ENCODE assay signal across 17 cellular contexts in genomic region chr3:76824658-76825310, GRCh38.
DNase-seq lines count a peak whose midpoint lies in the region; ATAC-seq and TF ChIP-seq lines count a peak whose summit lies in the region.
"Had no signal": no experiment of that assay in that cellular context is flagged by ENCODE, and none has a peak within 500 bp of the region (broad histone marks: within the 10 kb centered on the region; RNA-seq: fewer than 3 reads in every experiment).

No MANE protein-coding gene starts in this region.

- ATAC-seq in gastroesophageal sphincter = no peak
- no peak for ATAC-seq in HG02571 (IDR thresholded peaks at IDR 0.05; ENCODE audit: unreplicated experiment)
- ATAC-seq in stimulated activated naive B cell treated with anti-CD40 and anti-IgM and Interleukin-4, amounts not matched to agents 10 μg/mL and 1 μg/mL and 100 μg/mL, for 72 hours (replicated peaks) = no peak

- H3K36me3 Mint-ChIP-seq in stimulated activated naive B cell treated with anti-CD40 and anti-IgM and Interleukin-4, amounts not matched to agents 10 μg/mL and 1 μg/mL and 100 μg/mL, for 72 hours = no peaks in the 10 kb centered on the region

- H3K27me3 ChIP-seq in gastroesophageal sphincter (no peaks in the 10 kb centered on the region), tibial artery (no peaks in the 10 kb centered on the region)

- DNase-seq in Caki2 (ENCODE audit: low read depth) (peak; percentile 60), LNCaP clone FGC (ENCODE audit: low read depth) (peak; percentile 59), SHP77 treated with DMSO at 0.1 percent for 48 hours (lab: John Stamatoyannopoulos, UW) (peak; percentile 55), kidney tubule cell (ENCODE audit: low spot score) (peak; percentile 75), tibial artery (no peak)
- DNase-seq in stimulated activated naive B cell treated with anti-CD40 and anti-IgM and Interleukin-4, amounts not matched to agents 10 μg/mL and 1 μg/mL and 100 μg/mL, for 72 hours = no peak
- DNase-seq: H9; KG1; NCI-H1048; NCI-H1436 treated with DMSO at 0.1 percent for 48 hours; NCI-H2081 treated with DMSO at 0.1 percent for 48 hours; NCI-H510A; NK-92 treated with Interleukin-12 subunit alpha and Interleukin-12 subunit beta, amount 100 ng/mL, for 24 hours; OCI-M1 had no signal

- H3K27me3 Mint-ChIP-seq in stimulated activated naive B cell treated with anti-CD40 and anti-IgM and Interleukin-4, amounts not matched to agents 10 μg/mL and 1 μg/mL and 100 μg/mL, for 72 hours = no peaks in the 10 kb centered on the region

- no peak for TF ChIP-seq EP300 in gastroesophageal sphincter (IDR thresholded peaks at IDR 0.05)

- TF ChIP-seq CTCF in LNCaP clone FGC (IDR thresholded peaks at IDR 0.05; ENCODE audit: control insufficient read depth, extremely low read depth, insufficient read depth) = no peak
- no peak for TF ChIP-seq CTCF in gastroesophageal sphincter (IDR thresholded peaks at IDR 0.05)
- no peak for TF ChIP-seq CTCF in tibial artery (IDR thresholded peaks at IDR 0.05)

- no peaks in the 10 kb centered on the region for H3K4me1 Mint-ChIP-seq in stimulated activated naive B cell treated with anti-CD40 and anti-IgM and Interleukin-4, amounts not matched to agents 10 μg/mL and 1 μg/mL and 100 μg/mL, for 72 hours

- peaks cover 4 to 7% of the 10 kb centered on the region in 2 donors for H3K9me3 Mint-ChIP-seq in stimulated activated naive B cell treated with anti-CD40 and anti-IgM and Interleukin-4, amounts not matched to agents 10 μg/mL and 1 μg/mL and 100 μg/mL, for 72 hours
- H3K9me3 Mint-ChIP-seq: H9 had no signal

- WGBS in gastroesophageal sphincter (ENCODE audit: low coverage in 1 of 2), 2 donors = 72 to 81% methylated on average over 5 to 6 of the region's 6 CpGs

- no peak overlapping the region for H3K4me3 ChIP-seq in LNCaP clone FGC (ENCODE audit: low read depth, low read length)
- no peak overlapping the region for H3K4me3 ChIP-seq in gastroesophageal sphincter
- H3K4me3 ChIP-seq in tibial artery = no peak overlapping the region

- H3K9me3 ChIP-seq in gastroesophageal sphincter = no peaks in the 10 kb centered on the region
- no peaks in the 10 kb centered on the region for H3K9me3 ChIP-seq in tibial artery

- H3K27ac Mint-ChIP-seq in stimulated activated naive B cell treated with anti-CD40 and anti-IgM and Interleukin-4, amounts not matched to agents 10 μg/mL and 1 μg/mL and 100 μg/mL, for 72 hours = no peak overlapping the region

- in situ Hi-C loops in Caki2 (cut with HindIII; ENCODE audit: low pct_unique_long_range_greater_than_20kb, low sequenced_read_pairs) = no loop called here

- no peak for TF ChIP-seq POLR2A in gastroesophageal sphincter (IDR thresholded peaks at IDR 0.05)

- intact Hi-C loops in tibial artery (cut with DNase I; ENCODE audit: low total_unique reads) = no loop called here

- H3K4me1 ChIP-seq in gastroesophageal sphincter (no peaks in the 10 kb centered on the region), tibial artery (no peaks in the 10 kb centered on the region)

- no peaks in the 10 kb centered on the region for H3K36me3 ChIP-seq in gastroesophageal sphincter
- no peaks in the 10 kb centered on the region for H3K36me3 ChIP-seq in tibial artery

- no peak overlapping the region for H3K4me3 Mint-ChIP-seq in stimulated activated naive B cell treated with anti-CD40 and anti-IgM and Interleukin-4, amounts not matched to agents 10 μg/mL and 1 μg/mL and 100 μg/mL, for 72 hours
- H3K4me3 Mint-ChIP-seq: H9 had no signal

- H3K27ac ChIP-seq in gastroesophageal sphincter (no peak overlapping the region), tibial artery (no peak overlapping the region)
- H3K27ac ChIP-seq: C4-2B had no signal

Comparison
In these comparisons a context has a peak if more than half of its experiments do, and no peak if none do; other contexts are left out.
1. DNase-seq: peak in Caki2 (single experiment), LNCaP clone FGC (single experiment), SHP77 treated with DMSO at 0.1 percent for 48 hours (single experiment) and kidney tubule cell (single experiment); none in tibial artery (0 of 2) and stimulated activated naive B cell treated with anti-CD40 and anti-IgM and Interleukin-4, amounts not matched to agents 10 μg/mL and 1 μg/mL and 100 μg/mL, for 72 hours (single experiment).